Comparison of ENCODE assay signal across 8 cellular contexts in genomic region chr13:80340643-80341097, GRCh38.
A peak's percentile ranks its signal among the peaks of the same experiment; 100 is the strongest.
DNase-seq lines count a peak whose midpoint lies in the region; ATAC-seq lines count a peak whose summit lies in the region.

No MANE protein-coding gene starts in this region.

- H3K36me3 Mint-ChIP-seq in activated naive CD8-positive, alpha-beta T cell treated with anti-CD3 and anti-CD28 coated beads, Interleukin-2, amount 50 U/mL, for 24 hours (ENCODE audit: low read depth): no peaks in the 10 kb centered on the region

- H3K4me3 Mint-ChIP-seq in activated naive CD8-positive, alpha-beta T cell treated with anti-CD3 and anti-CD28 coated beads, Interleukin-2, amount 50 U/mL, for 24 hours: no peak overlapping the region
- H3K4me3 Mint-ChIP-seq in stimulated activated naive CD8-positive, alpha-beta T cell treated with anti-CD3 and anti-CD28 coated beads, Interleukin-15, amount 100 ng/mL, for 72 hours: no peak overlapping the region

- DNase-seq in Kasumi-1 (lab: John Stamatoyannopoulos, UW) (peak; percentile 70 to 75), iris pigment epithelial cell (ENCODE audit: low read depth) (peak; percentile 80), NCI-H446 treated with DMSO at 0.1 percent for 48 hours (lab: John Stamatoyannopoulos, UW) (no peak), dedifferentiated amniotic fluid mesenchymal stem cell (ENCODE audit: extremely low spot score) (no peak)
- peak; percentile 20 for DNase-seq in activated naive CD8-positive, alpha-beta T cell treated with anti-CD3 and anti-CD28 coated beads, Interleukin-2, amount 50 U/mL, for 24 hours
- DNase-seq in stimulated activated naive CD8-positive, alpha-beta T cell treated with anti-CD3 and anti-CD28 coated beads, Interleukin-15, amount 100 ng/mL, for 72 hours: peak in 1 of 2 donors; percentile 15

- peaks cover 20% of the 10 kb centered on the region for H3K4me1 Mint-ChIP-seq in activated naive CD8-positive, alpha-beta T cell treated with anti-CD3 and anti-CD28 coated beads, Interleukin-2, amount 50 U/mL, for 24 hours
- H3K4me1 Mint-ChIP-seq in stimulated activated naive CD8-positive, alpha-beta T cell treated with anti-CD3 and anti-CD28 coated beads, Interleukin-15, amount 100 ng/mL, for 72 hours: peaks cover 5% of the 10 kb centered on the region

- peaks cover 14% of the 10 kb centered on the region for H3K36me3 ChIP-seq in ES-I3 (ENCODE audit: insufficient read depth, low read length)

- H3K9ac ChIP-seq in ES-I3 (ENCODE audit: low read depth, low read length): peak overlapping the region; percentile 96

- H3K27me3 Mint-ChIP-seq in activated naive CD8-positive, alpha-beta T cell treated with anti-CD3 and anti-CD28 coated beads, Interleukin-2, amount 50 U/mL, for 24 hours: peaks cover 32% of the 10 kb centered on the region
- H3K27me3 Mint-ChIP-seq in stimulated activated naive CD8-positive, alpha-beta T cell treated with anti-CD3 and anti-CD28 coated beads, Interleukin-15, amount 100 ng/mL, for 72 hours: peaks cover 41% of the 10 kb centered on the region

- ATAC-seq in GM21423 (IDR thresholded peaks at IDR 0.05; ENCODE audit: unreplicated experiment): peak; percentile 22
- ATAC-seq in activated naive CD8-positive, alpha-beta T cell treated with anti-CD3 and anti-CD28 coated beads, Interleukin-2, amount 50 U/mL, for 24 hours: no peak
- peak; percentile 63 for ATAC-seq in stimulated activated naive CD8-positive, alpha-beta T cell treated with anti-CD3 and anti-CD28 coated beads, Interleukin-15, amount 100 ng/mL, for 72 hours

- no peak overlapping the region for H3K27ac Mint-ChIP-seq in activated naive CD8-positive, alpha-beta T cell treated with anti-CD3 and anti-CD28 coated beads, Interleukin-2, amount 50 U/mL, for 24 hours
- H3K27ac Mint-ChIP-seq in stimulated activated naive CD8-positive, alpha-beta T cell treated with anti-CD3 and anti-CD28 coated beads, Interleukin-15, amount 100 ng/mL, for 72 hours: no peak overlapping the region

- no peaks in the 10 kb centered on the region for H3K9me3 Mint-ChIP-seq in activated naive CD8-positive, alpha-beta T cell treated with anti-CD3 and anti-CD28 coated beads, Interleukin-2, amount 50 U/mL, for 24 hours
- H3K9me3 Mint-ChIP-seq in stimulated activated naive CD8-positive, alpha-beta T cell treated with anti-CD3 and anti-CD28 coated beads, Interleukin-15, amount 100 ng/mL, for 72 hours: no peaks in the 10 kb centered on the region

- H3K4me1 ChIP-seq in ES-I3 (ENCODE audit: insufficient read depth, low read length): peaks cover 18% of the 10 kb centered on the region

- no peaks in the 10 kb centered on the region for H3K9me3 ChIP-seq in ES-I3 (ENCODE audit: control insufficient read depth, insufficient read depth, low read length)

Comparison
In these comparisons a context has a peak if more than half of its experiments do, and no peak if none do; other contexts are left out.
1. DNase-seq: peak in Kasumi-1 (2 of 2), activated naive CD8-positive, alpha-beta T cell treated with anti-CD3 and anti-CD28 coated beads, Interleukin-2, amount 50 U/mL, for 24 hours (single experiment) and iris pigment epithelial cell (single experiment); none in NCI-H446 treated with DMSO at 0.1 percent for 48 hours (single experiment) and dedifferentiated amniotic fluid mesenchymal stem cell (single experiment).